ENCODE assay signal across 20 cellular contexts in the genomic region with DNA sequence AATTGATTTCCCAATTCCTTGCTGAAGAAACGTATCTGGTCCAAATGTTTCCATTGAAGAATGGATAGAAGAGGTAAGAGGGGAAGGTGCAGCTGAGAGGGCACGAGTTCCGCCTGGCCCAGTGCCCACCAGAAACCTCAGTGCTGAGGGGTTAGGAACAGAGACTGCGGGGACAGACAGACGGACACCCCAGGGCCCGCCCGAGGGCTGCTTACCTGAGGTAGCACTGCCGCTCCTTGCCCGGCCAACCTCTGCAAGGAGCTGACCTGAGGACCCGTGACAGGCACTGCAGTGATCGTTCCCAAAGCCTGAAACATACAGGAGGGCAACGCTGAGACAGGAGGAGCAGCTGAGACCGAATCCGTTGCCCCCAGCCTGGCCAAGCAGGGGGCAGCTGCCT.
"Had no signal": no experiment of that assay in that cellular context is flagged by ENCODE, and none has a peak within 500 bp of the region (broad histone marks: within the 10 kb centered on the region; RNA-seq: fewer than 3 reads in every experiment).

No MANE protein-coding gene starts in this region.

- DNase-seq: activated CD4-positive, alpha-beta T cell treated with anti-CD3 and anti-CD28 coated beads, Interleukin-2, amount 50 U/mL, for 1 hour; activated CD4-positive, CD25-positive, alpha-beta regulatory T cell treated with anti-CD3 and anti-CD28 coated beads, Interleukin-2, amount 50 U/mL, for 72 hours; activated CD8-positive, alpha-beta memory T cell treated with anti-CD3 and anti-CD28 coated beads, Interleukin-2, amount 50 U/mL, for 4 hours; activated effector memory CD4-positive, alpha-beta T cell treated with Interleukin-2 at 50 U/mL for 16 hours; activated naive CD4-positive, alpha-beta T cell treated with anti-CD3 and anti-CD28 coated beads, Interleukin-2, amount 10 ng/mL, durations not matched to agents 7 days and 5 days; activated T-cell treated with anti-CD3 and anti-CD28 coated beads, Interleukin-2, amount 50 U/mL, for 4 hours; foreskin melanocyte; glutamatergic neuron; hypothalamus; mesendoderm; naive thymus-derived CD4-positive, alpha-beta T cell; stimulated activated CD4-positive, alpha-beta T cell treated with anti-CD3 and anti-CD28 coated beads, Interleukin-2, amount 100 ng/mL, for 24 hours; T-helper 1 cell; T1000 had no signal

- H3K36me3 ChIP-seq: adrenal gland, neutrophil, vagina had no signal

- H2AFZ ChIP-seq: parathyroid adenoma had no signal

- H3K79me2 ChIP-seq: parathyroid adenoma had no signal

- ATAC-seq: activated T-cell treated with anti-CD3 and anti-CD28 coated beads, Interleukin-2, amount 50 U/mL, for 4 hours; naive thymus-derived CD4-positive, alpha-beta T cell had no signal

- H3K4me1 ChIP-seq: adrenal gland, parathyroid adenoma, tibial nerve, vagina had no signal

- H3K27ac ChIP-seq: adrenal gland, neutrophil, parathyroid adenoma, tibial nerve, vagina had no signal

- H3K4me3 ChIP-seq: adrenal gland, tibial nerve, vagina had no signal

- H3K36me3 Mint-ChIP-seq: activated naive CD4-positive, alpha-beta T cell treated with anti-CD3 and anti-CD28 coated beads, Interleukin-2, amount 10 ng/mL, durations not matched to agents 7 days and 5 days; naive thymus-derived CD4-positive, alpha-beta T cell had no signal

- H3K9me3 ChIP-seq: adrenal gland, neutrophil, vagina had no signal

- H3K27me3 ChIP-seq: adrenal gland, neutrophil, tibial nerve, vagina had no signal

- H3K27ac Mint-ChIP-seq: activated naive CD4-positive, alpha-beta T cell treated with anti-CD3 and anti-CD28 coated beads, Interleukin-2, amount 10 ng/mL, durations not matched to agents 7 days and 5 days; naive thymus-derived CD4-positive, alpha-beta T cell; stimulated activated naive CD8-positive, alpha-beta T cell treated with anti-CD3 and anti-CD28 coated beads, Interleukin-15, Interleukin-2, amounts not matched to agents 100 ng/mL and 50 ng/mL, for 24 hours had no signal

- H3K4me3 Mint-ChIP-seq: activated naive CD4-positive, alpha-beta T cell treated with anti-CD3 and anti-CD28 coated beads, Interleukin-2, amount 10 ng/mL, durations not matched to agents 7 days and 5 days; activated T-cell treated with anti-CD3 and anti-CD28 coated beads, Interleukin-2, amount 50 U/mL, for 4 hours; naive thymus-derived CD4-positive, alpha-beta T cell; stimulated activated naive CD8-positive, alpha-beta T cell treated with anti-CD3 and anti-CD28 coated beads, Interleukin-15, Interleukin-2, amounts not matched to agents 100 ng/mL and 50 ng/mL, for 24 hours had no signal

- H3K4me1 Mint-ChIP-seq: activated naive CD4-positive, alpha-beta T cell treated with anti-CD3 and anti-CD28 coated beads, Interleukin-2, amount 10 ng/mL, durations not matched to agents 7 days and 5 days had no signal

- H3K9me3 Mint-ChIP-seq: activated naive CD4-positive, alpha-beta T cell treated with anti-CD3 and anti-CD28 coated beads, Interleukin-2, amount 10 ng/mL, durations not matched to agents 7 days and 5 days; stimulated activated naive CD8-positive, alpha-beta T cell treated with anti-CD3 and anti-CD28 coated beads, Interleukin-15, Interleukin-2, amounts not matched to agents 100 ng/mL and 50 ng/mL, for 24 hours had no signal

- H3K27me3 Mint-ChIP-seq: activated naive CD4-positive, alpha-beta T cell treated with anti-CD3 and anti-CD28 coated beads, Interleukin-2, amount 10 ng/mL, durations not matched to agents 7 days and 5 days; stimulated activated naive CD8-positive, alpha-beta T cell treated with anti-CD3 and anti-CD28 coated beads, Interleukin-15, Interleukin-2, amounts not matched to agents 100 ng/mL and 50 ng/mL, for 24 hours had no signal

- H3K9ac ChIP-seq: parathyroid adenoma had no signal
